In the genomic region with DNA sequence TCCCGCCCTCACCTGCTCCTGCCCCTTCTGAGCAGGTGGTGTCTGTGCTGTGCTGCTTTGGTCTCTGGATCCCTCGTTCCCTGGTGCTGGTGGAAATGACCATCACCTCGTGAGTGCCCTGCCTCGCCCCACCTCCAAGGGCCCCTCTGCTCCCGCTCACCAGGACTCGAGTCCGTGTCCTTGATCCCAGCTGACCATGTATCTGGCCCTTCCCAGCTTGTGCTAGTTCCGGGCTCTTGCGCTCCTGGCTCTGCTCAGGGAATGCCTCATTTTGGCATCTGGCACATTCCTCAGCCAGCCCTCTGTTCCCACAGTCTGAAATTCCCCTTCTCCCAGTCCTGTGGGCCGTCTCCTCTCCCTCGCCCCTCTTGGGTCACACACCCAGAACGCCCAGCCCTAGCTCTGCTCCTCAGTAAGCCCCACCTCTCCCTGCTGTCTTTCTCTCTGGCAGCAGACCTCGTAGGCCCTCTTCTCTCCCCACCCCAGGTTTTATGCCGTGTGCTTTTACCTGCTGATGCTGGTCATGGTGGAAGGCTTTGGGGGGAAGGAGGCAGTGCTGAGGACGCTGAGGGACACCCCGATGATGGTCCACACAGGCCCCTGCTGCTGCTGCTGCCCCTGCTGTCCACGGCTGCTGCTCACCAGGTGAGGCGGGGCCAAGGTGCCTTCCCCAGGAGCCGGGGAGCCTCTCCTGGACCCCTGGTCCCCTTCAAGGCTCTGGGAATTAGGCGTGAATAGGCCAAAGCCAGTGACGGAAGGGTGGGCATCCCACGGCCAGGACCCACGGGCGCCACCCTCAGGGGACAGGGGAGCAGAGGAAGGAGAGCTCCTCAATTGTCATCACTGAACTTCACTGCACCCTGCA, we compare ENCODE assay signal across 3 cellular contexts.
TF ChIP-seq lines count a peak whose summit lies in the region.

No MANE protein-coding gene starts in this region.

TF ChIP-seq in SK-N-SH treated with all-trans-retinoic acid at 6 μM for 48 hours, 23 proteins besides CTCF, POLR2A, EP300 and RAD21:
- TF ChIP-seq ARNTL (CRISPR knock-in tag; IDR thresholded peaks at IDR 0.05; ENCODE audit: borderline replicate concordance, low read depth) (no peak), ESRRG (CRISPR knock-in tag; IDR thresholded peaks at IDR 0.05) (no peak), PATZ1 (CRISPR knock-in tag; IDR thresholded peaks at IDR 0.05; ENCODE audit: borderline replicate concordance) (no peak), CSDC2 (CRISPR knock-in tag; IDR thresholded peaks at IDR 0.05) (no peak)

TF ChIP-seq in SK-N-SH, 30 proteins besides CTCF, POLR2A, EP300 and RAD21:
- TF ChIP-seq YY1 (IDR thresholded peaks at IDR 0.05; ENCODE audit: low read depth) (no peak), TCF12 (IDR thresholded peaks at IDR 0.05) (no peak)
- TF ChIP-seq, protein P1, sequence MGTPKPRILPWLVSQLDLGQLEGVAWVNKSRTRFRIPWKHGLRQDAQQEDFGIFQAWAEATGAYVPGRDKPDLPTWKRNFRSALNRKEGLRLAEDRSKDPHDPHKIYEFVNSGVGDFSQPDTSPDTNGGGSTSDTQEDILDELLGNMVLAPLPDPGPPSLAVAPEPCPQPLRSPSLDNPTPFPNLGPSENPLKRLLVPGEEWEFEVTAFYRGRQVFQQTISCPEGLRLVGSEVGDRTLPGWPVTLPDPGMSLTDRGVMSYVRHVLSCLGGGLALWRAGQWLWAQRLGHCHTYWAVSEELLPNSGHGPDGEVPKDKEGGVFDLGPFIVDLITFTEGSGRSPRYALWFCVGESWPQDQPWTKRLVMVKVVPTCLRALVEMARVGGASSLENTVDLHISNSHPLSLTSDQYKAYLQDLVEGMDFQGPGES (IDR thresholded peaks at IDR 0.05; ENCODE audit: low read depth, low read length): no peak

TF ChIP-seq in HepG2, 621 proteins besides CTCF, POLR2A, EP300 and RAD21 (continues in another document):
- no peak for TF ChIP-seq GPN1 (CRISPR knock-in tag; IDR thresholded peaks at IDR 0.05; ENCODE audit: borderline replicate concordance)
- no peak for TF ChIP-seq DNMT1 (CRISPR knock-in tag; IDR thresholded peaks at IDR 0.05)
- TF ChIP-seq IRF1 (CRISPR knock-in tag; IDR thresholded peaks at IDR 0.05; ENCODE audit: low read depth): 0 out of 2 replicates have a peak, but pooled peaks have one; percentile 60
- TF ChIP-seq FOXK1 (CRISPR knock-in tag; IDR thresholded peaks at IDR 0.05; ENCODE audit: borderline replicate concordance, low read depth): no peak
- no peak for TF ChIP-seq ATRX (CRISPR knock-in tag; IDR thresholded peaks at IDR 0.05; ENCODE audit: borderline replicate concordance)
- no peak for TF ChIP-seq NFRKB (IDR thresholded peaks at IDR 0.05)
- TF ChIP-seq FOSL2 (CRISPR knock-in tag; IDR thresholded peaks at IDR 0.05): 0 out of 2 replicates have a peak, but pooled peaks have one; percentile 8
- TF ChIP-seq MBD4 (IDR thresholded peaks at IDR 0.05; ENCODE audit: borderline replicate concordance, low read length): no peak
- TF ChIP-seq HMGA1 (CRISPR knock-in tag; conservative IDR thresholded peaks at IDR 0.05): no peak
- no peak for TF ChIP-seq SMARCC2 (IDR thresholded peaks at IDR 0.05)
- 0 out of 2 replicates have a peak, but pooled peaks have one; percentile 40 for TF ChIP-seq ZNF709 (CRISPR knock-in tag; IDR thresholded peaks at IDR 0.05)
- no peak for TF ChIP-seq POLR2AphosphoS5 (IDR thresholded peaks at IDR 0.05; ENCODE audit: low read depth, low read length)
- no peak for TF ChIP-seq ZNF234 (CRISPR knock-in tag; conservative IDR thresholded peaks at IDR 0.05)
- TF ChIP-seq, protein P2, sequence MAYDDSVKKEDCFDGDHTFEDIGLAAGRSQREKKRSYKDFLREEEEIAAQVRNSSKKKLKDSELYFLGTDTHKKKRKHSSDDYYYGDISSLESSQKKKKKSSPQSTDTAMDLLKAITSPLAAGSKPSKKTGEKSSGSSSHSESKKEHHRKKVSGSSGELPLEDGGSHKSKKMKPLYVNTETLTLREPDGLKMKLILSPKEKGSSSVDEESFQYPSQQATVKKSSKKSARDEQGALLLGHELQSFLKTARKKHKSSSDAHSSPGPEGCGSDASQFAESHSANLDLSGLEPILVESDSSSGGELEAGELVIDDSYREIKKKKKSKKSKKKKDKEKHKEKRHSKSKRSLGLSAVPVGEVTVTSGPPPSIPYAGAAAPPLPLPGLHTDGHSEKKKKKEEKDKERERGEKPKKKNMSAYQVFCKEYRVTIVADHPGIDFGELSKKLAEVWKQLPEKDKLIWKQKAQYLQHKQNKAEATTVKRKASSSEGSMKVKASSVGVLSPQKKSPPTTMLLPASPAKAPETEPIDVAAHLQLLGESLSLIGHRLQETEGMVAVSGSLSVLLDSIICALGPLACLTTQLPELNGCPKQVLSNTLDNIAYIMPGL (CRISPR knock-in tag; IDR thresholded peaks at IDR 0.05; ENCODE audit: borderline replicate concordance in 1 of 2, low read depth in 1 of 2): 0 out of 4 replicates have a peak, but pooled peaks of 1 of the 2 experiments have one; percentile 25
- TF ChIP-seq ZNF510 (CRISPR knock-in tag; IDR thresholded peaks at IDR 0.05; ENCODE audit: low read depth): 0 out of 2 replicates have a peak, but pooled peaks have one; percentile 48
- peak; percentile 74; the same call in 1 of the 2 replicates for TF ChIP-seq THRA (CRISPR knock-in tag; IDR thresholded peaks at IDR 0.05; ENCODE audit: borderline replicate concordance)
- no peak for TF ChIP-seq SIX1 (CRISPR knock-in tag; IDR thresholded peaks at IDR 0.05; ENCODE audit: borderline replicate concordance)
- TF ChIP-seq ZFP91 (CRISPR knock-in tag; IDR thresholded peaks at IDR 0.05; ENCODE audit: borderline replicate concordance): peak; percentile 42; the same call in 1 of the 2 replicates
- no peak for TF ChIP-seq ISX (CRISPR knock-in tag; conservative IDR thresholded peaks at IDR 0.05)
- no peak for TF ChIP-seq ZNF558 (CRISPR knock-in tag; IDR thresholded peaks at IDR 0.05; ENCODE audit: borderline replicate concordance)
- TF ChIP-seq SMAD3 (CRISPR knock-in tag; IDR thresholded peaks at IDR 0.05): no peak
- TF ChIP-seq ZNF34 (CRISPR knock-in tag; IDR thresholded peaks at IDR 0.05; ENCODE audit: borderline replicate concordance): no peak
- TF ChIP-seq, protein P3, sequence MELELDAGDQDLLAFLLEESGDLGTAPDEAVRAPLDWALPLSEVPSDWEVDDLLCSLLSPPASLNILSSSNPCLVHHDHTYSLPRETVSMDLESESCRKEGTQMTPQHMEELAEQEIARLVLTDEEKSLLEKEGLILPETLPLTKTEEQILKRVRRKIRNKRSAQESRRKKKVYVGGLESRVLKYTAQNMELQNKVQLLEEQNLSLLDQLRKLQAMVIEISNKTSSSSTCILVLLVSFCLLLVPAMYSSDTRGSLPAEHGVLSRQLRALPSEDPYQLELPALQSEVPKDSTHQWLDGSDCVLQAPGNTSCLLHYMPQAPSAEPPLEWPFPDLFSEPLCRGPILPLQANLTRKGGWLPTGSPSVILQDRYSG (CRISPR knock-in tag; IDR thresholded peaks at IDR 0.05): no peak
- peak; percentile 34; the same call in 1 of the 2 replicates for TF ChIP-seq ZNF441 (CRISPR knock-in tag; IDR thresholded peaks at IDR 0.05; ENCODE audit: borderline replicate concordance)
- 0 out of 2 replicates have a peak, but pooled peaks have one; percentile 45 for TF ChIP-seq ZNF891 (CRISPR knock-in tag; IDR thresholded peaks at IDR 0.05)
- TF ChIP-seq, protein P4, sequence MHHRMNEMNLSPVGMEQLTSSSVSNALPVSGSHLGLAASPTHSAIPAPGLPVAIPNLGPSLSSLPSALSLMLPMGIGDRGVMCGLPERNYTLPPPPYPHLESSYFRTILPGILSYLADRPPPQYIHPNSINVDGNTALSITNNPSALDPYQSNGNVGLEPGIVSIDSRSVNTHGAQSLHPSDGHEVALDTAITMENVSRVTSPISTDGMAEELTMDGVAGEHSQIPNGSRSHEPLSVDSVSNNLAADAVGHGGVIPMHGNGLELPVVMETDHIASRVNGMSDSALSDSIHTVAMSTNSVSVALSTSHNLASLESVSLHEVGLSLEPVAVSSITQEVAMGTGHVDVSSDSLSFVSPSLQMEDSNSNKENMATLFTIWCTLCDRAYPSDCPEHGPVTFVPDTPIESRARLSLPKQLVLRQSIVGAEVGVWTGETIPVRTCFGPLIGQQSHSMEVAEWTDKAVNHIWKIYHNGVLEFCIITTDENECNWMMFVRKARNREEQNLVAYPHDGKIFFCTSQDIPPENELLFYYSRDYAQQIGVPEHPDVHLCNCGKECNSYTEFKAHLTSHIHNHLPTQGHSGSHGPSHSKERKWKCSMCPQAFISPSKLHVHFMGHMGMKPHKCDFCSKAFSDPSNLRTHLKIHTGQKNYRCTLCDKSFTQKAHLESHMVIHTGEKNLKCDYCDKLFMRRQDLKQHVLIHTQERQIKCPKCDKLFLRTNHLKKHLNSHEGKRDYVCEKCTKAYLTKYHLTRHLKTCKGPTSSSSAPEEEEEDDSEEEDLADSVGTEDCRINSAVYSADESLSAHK (CRISPR knock-in tag; IDR thresholded peaks at IDR 0.05; ENCODE audit: borderline replicate concordance): no peak
- TF ChIP-seq, protein P5, sequence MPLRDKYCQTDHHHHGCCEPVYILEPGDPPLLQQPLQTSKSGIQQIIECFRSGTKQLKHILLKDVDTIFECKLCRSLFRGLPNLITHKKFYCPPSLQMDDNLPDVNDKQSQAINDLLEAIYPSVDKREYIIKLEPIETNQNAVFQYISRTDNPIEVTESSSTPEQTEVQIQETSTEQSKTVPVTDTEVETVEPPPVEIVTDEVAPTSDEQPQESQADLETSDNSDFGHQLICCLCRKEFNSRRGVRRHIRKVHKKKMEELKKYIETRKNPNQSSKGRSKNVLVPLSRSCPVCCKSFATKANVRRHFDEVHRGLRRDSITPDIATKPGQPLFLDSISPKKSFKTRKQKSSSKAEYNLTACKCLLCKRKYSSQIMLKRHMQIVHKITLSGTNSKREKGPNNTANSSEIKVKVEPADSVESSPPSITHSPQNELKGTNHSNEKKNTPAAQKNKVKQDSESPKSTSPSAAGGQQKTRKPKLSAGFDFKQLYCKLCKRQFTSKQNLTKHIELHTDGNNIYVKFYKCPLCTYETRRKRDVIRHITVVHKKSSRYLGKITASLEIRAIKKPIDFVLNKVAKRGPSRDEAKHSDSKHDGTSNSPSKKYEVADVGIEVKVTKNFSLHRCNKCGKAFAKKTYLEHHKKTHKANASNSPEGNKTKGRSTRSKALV (CRISPR knock-in tag; IDR thresholded peaks at IDR 0.05): no peak
- peak; percentile 26; the same call in 1 of the 2 replicates for TF ChIP-seq JUN (CRISPR knock-in tag; IDR thresholded peaks at IDR 0.05)
- TF ChIP-seq LRRFIP1 (CRISPR knock-in tag; conservative IDR thresholded peaks at IDR 0.05): no peak
- TF ChIP-seq SETDB1 (CRISPR knock-in tag; IDR thresholded peaks at IDR 0.05; ENCODE audit: borderline replicate concordance): no peak
- no peak for TF ChIP-seq ZNF253 (CRISPR knock-in tag; IDR thresholded peaks at IDR 0.05; ENCODE audit: borderline replicate concordance)
- no peak for TF ChIP-seq SOX13 (IDR thresholded peaks at IDR 0.05)
- TF ChIP-seq SOX13 (CRISPR knock-in tag; conservative IDR thresholded peaks at IDR 0.05 in 1 of 2, IDR thresholded peaks at IDR 0.05 in 1 of 2): peak in 1 of 2 experiments; percentile 39; a peak in 1 of 4 replicates
- TF ChIP-seq RORA (CRISPR knock-in tag; IDR thresholded peaks at IDR 0.05): no peak
- TF ChIP-seq TRIM24 (CRISPR knock-in tag; IDR thresholded peaks at IDR 0.05): peak; percentile 34; the same call in 1 of the 2 replicates
- TF ChIP-seq ZNF282 (IDR thresholded peaks at IDR 0.05; ENCODE audit: partially characterized antibody): no peak
- TF ChIP-seq WIZ (CRISPR knock-in tag; IDR thresholded peaks at IDR 0.05): no peak
- TF ChIP-seq NR2F6 (IDR thresholded peaks at IDR 0.05): peak; percentile 23; the same call in 1 of the 2 replicates
- TF ChIP-seq NR2F6 (CRISPR knock-in tag; IDR thresholded peaks at IDR 0.05): peak; percentile 79
- no peak for TF ChIP-seq ZSCAN30 (CRISPR knock-in tag; IDR thresholded peaks at IDR 0.05)
